Comparison of ENCODE assay signal across 9 cellular contexts in the genomic region with DNA sequence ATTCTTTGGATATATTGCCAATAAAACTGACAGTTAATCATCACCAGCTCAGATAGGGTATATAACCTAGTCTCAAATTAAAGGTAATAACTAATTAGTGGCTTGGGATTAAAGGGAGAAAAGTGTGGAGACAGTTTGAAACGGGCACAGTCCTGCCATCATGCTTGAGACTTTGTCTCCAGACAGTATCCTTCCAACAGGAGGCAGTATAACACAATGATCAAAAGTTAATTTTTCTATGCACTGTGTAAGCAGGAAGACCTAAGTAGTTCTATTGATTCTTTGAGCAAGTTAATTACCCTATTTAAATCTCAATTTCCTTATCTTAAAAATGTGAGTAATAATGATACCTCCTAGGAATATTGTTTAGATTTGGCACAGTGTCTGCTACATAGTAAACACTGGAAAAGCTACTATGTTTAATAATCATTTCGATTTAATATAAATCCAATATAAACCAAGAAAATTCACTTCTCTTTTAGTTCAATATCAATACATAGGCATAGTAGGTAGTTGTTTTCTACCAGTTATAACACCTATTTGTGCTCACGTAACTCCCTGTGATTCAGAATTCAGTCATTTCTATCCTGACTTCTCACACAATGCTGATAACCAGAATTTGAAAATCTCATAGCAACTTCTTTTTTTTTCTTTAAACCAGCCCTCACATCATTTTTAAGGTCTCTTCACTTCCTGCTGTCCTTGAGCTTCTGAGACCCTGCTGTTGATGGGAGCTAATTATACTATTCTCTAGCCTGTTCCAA. TPM values are rescaled to one million over a fixed set of nuclear protein-coding genes. Genes with fewer than 3 reads are reported as not detected.
DNase-seq lines count a peak whose midpoint lies in the region; ATAC-seq and TF ChIP-seq lines count a peak whose summit lies in the region.
"Had no signal": no experiment of that assay in that cellular context is flagged by ENCODE, and none has a peak within 500 bp of the region (broad histone marks: within the 10 kb centered on the region; RNA-seq: fewer than 3 reads in every experiment).

No MANE protein-coding gene starts in this region.

- CTCF ChIA-PET in CD4-positive, alpha-beta memory T cell (lab: Charles Lee; ENCODE audit: partially characterized antibody), result interaction anchor here (0.5 to 11.9 kb wide), 16 partner anchors 9 to 454 kb away, joined by 3 to 185 read pairs (median 4); a partner anchor contains a TSS

- TF ChIP-seq RAD21 in liver (IDR thresholded peaks at IDR 0.05), result peak; percentile 89 to 93

- peak; percentile 84 for TF ChIP-seq CTCF in chondrocyte (IDR thresholded peaks at IDR 0.05)
- peak; percentile 70 for TF ChIP-seq CTCF in liver (IDR thresholded peaks at IDR 0.05; ENCODE audit: low read depth, low read length, missing input control)

- 61% methylated on average over 3 of the region's 3 CpGs for WGBS in liver

- H3K9ac ChIP-seq in liver (ENCODE audit: low read depth in 1 of 2, low read length in 2 of 2), result peak overlapping the region in 1 of 2 donors; percentile 48

- peak overlapping the region in 2 of 8 donors; percentile 41 to 55 for H3K4me3 Mint-ChIP-seq in CD4-positive, alpha-beta memory T cell
- H3K4me3 Mint-ChIP-seq in chondrocyte (ENCODE audit: unreplicated experiment), result no peak overlapping the region

- ATAC-seq in GM18519 (IDR thresholded peaks at IDR 0.05; ENCODE audit: low FRiP score, unreplicated experiment) (peak; percentile 44), HG03103 (IDR thresholded peaks at IDR 0.05; ENCODE audit: low read depth, unreplicated experiment) (peak; percentile 34)

- POLR2A ChIA-PET in CD4-positive, alpha-beta memory T cell (lab: Charles Lee; ENCODE audit: partially characterized antibody), result interaction anchor here (0.6 to 1.4 kb wide), 2 partner anchors 9 to 54 kb away, joined by 3 to 8 read pairs; a partner anchor contains a TSS

- DNase-seq in CD4-positive, alpha-beta memory T cell, result peak in 4 of 5 donors; percentile 47 to 55 (median 53)
- DNase-seq in NCI-H774 (lab: John Stamatoyannopoulos, UW) (peak; percentile 38), chondrocyte (ENCODE audit: low spot score) (no peak), DMS79 treated with DMSO at 0.1 percent for 48 hours (lab: John Stamatoyannopoulos, UW) (no peak)
- no peak for DNase-seq in effector CD8-positive, alpha-beta T cell (lab: John Stamatoyannopoulos, UW)

- no peak overlapping the region for H3K27ac ChIP-seq in CD4-positive, alpha-beta memory T cell (ENCODE audit: low read depth, low read length)
- no peak overlapping the region for H3K27ac ChIP-seq in liver (ENCODE audit: low read depth in 1 of 2, low read length in 2 of 2)
- H3K27ac ChIP-seq: SJCRH30 had no signal

- intact Hi-C loops in CD4-positive, alpha-beta memory T cell (cut with micrococcal nuclease), result loop anchor here (1.0 to 2.0 kb wide), 3 partner anchors 53 to 632 kb away; a partner anchor contains a TSS

- H3K9me3 ChIP-seq in CD4-positive, alpha-beta memory T cell (ENCODE audit: control insufficient read depth in 1 of 2, low read length in 2 of 2), result no peaks in the 10 kb centered on the region
- H3K9me3 ChIP-seq in liver (ENCODE audit: control insufficient read depth in 4 of 4, low read length in 3 of 4), result no peaks in the 10 kb centered on the region
- H3K9me3 ChIP-seq: SJCRH30 had no signal

- H3K36me3 ChIP-seq in CD4-positive, alpha-beta memory T cell (ENCODE audit: insufficient read depth, low read length), result no peaks in the 10 kb centered on the region
- H3K36me3 ChIP-seq in liver (ENCODE audit: control insufficient read depth in 4 of 4, insufficient read depth in 3 of 4, low read depth in 1 of 4, low read length in 3 of 4), result peaks cover 0 to 1% (median 0%) of the 10 kb centered on the region in 4 donors

- peaks cover 52% of the 10 kb centered on the region for H3K4me1 ChIP-seq in CD4-positive, alpha-beta memory T cell (ENCODE audit: insufficient read depth, low read length)
- H3K4me1 ChIP-seq in liver (ENCODE audit: control insufficient read depth in 4 of 4, insufficient read depth in 4 of 4, low read length in 3 of 4), result peaks cover 0 to 3% (median 2%) of the 10 kb centered on the region in 4 donors
- H3K4me1 ChIP-seq: SJCRH30 had no signal

- H3K27me3 ChIP-seq in CD4-positive, alpha-beta memory T cell (ENCODE audit: insufficient read depth, low read length), result no peaks in the 10 kb centered on the region
- H3K27me3 ChIP-seq in liver (ENCODE audit: control insufficient read depth in 4 of 4, insufficient read depth in 4 of 4, low read length in 3 of 4), result no peaks in the 10 kb centered on the region
- H3K27me3 ChIP-seq: SJCRH30 had no signal

- no peak overlapping the region for H3K4me3 ChIP-seq in CD4-positive, alpha-beta memory T cell (ENCODE audit: low read length in 2 of 2)
- H3K4me3 ChIP-seq in liver (ENCODE audit: low read depth in 1 of 3, low read length in 3 of 3), result no peak overlapping the region
- H3K4me3 ChIP-seq: SJCRH30 had no signal

- peaks cover 34 to 60% (median 46%) of the 10 kb centered on the region in 4 donors for H3K4me1 Mint-ChIP-seq in CD4-positive, alpha-beta memory T cell
- peaks cover 14% of the 10 kb centered on the region for H3K4me1 Mint-ChIP-seq in chondrocyte (ENCODE audit: low read depth)

- H3K27me3 Mint-ChIP-seq in CD4-positive, alpha-beta memory T cell, result no peaks in the 10 kb centered on the region
- no peaks in the 10 kb centered on the region for H3K27me3 Mint-ChIP-seq in chondrocyte (ENCODE audit: low read depth)

- H3K36me3 Mint-ChIP-seq in CD4-positive, alpha-beta memory T cell, result no peaks in the 10 kb centered on the region
- no peaks in the 10 kb centered on the region for H3K36me3 Mint-ChIP-seq in chondrocyte (ENCODE audit: low read depth)

- no peaks in the 10 kb centered on the region for H3K9me3 Mint-ChIP-seq in CD4-positive, alpha-beta memory T cell
- no peaks in the 10 kb centered on the region for H3K9me3 Mint-ChIP-seq in chondrocyte (ENCODE audit: low read depth)

- peak overlapping the region in 4 of 7 donors; percentile 28 to 84 (median 76) for H3K27ac Mint-ChIP-seq in CD4-positive, alpha-beta memory T cell
- no peak overlapping the region for H3K27ac Mint-ChIP-seq in chondrocyte (ENCODE audit: unreplicated experiment)

TF ChIP-seq in liver, 16 proteins besides CTCF, POLR2A, EP300 and RAD21:
- TF ChIP-seq SP1 (IDR thresholded peaks at IDR 0.05) (no peak), HNF4A (conservative IDR thresholded peaks at IDR 0.05) (peak in 1 of 2 donors; percentile 28)

RNA-seq across cellular contexts. Expression of a gene that starts 53.7 kb away (rescaled TPM):
- 1 to 10 TPM; 7.2 to 7.6 TPM for total RNA-seq in CD4-positive, alpha-beta memory T cell
- polyA plus RNA-seq in CD4-positive, alpha-beta memory T cell, result 1 to 10 TPM; 2.8 to 3.4 TPM
- total RNA-seq in chondrocyte (3.6 to 4.9 TPM (median 3.9 TPM) in 3 replicates), liver (10 to 100 TPM in 1 of 2 donors, 1 to 10 TPM in 1; 8.6 to 17.1 TPM)
- polyA plus RNA-seq in liver, result 1 to 10 TPM; 1.7 to 2.7 TPM

RNA-seq across cellular contexts. Expression of a gene that starts 54.9 kb away (rescaled TPM):
- total RNA-seq in CD4-positive, alpha-beta memory T cell, result 10 to 100 TPM; 19.8 to 21.4 TPM
- polyA plus RNA-seq in CD4-positive, alpha-beta memory T cell, result 10 to 100 TPM; 28.2 to 46.3 TPM
- total RNA-seq in chondrocyte (10.4 to 12.2 TPM (median 11.0 TPM) in 3 replicates), liver (10 to 100 TPM in 1 of 2 donors, 1 to 10 TPM in 1; 10.0 to 28.2 TPM)
- 1 to 10 TPM; 5.0 to 5.2 TPM for polyA plus RNA-seq in liver

Comparison
In these comparisons a context has a peak if more than half of its experiments do, and no peak if none do; other contexts are left out.
1. DNase-seq: peak in CD4-positive, alpha-beta memory T cell (4 of 5) and NCI-H774 (single experiment); none in chondrocyte (single experiment), effector CD8-positive, alpha-beta T cell (single experiment) and DMS79 treated with DMSO at 0.1 percent for 48 hours (single experiment).